In genomic region chr10:80493482-80494021, GRCh38 we compare ENCODE assay signal across 8 cellular contexts. TPM values are rescaled to one million over a fixed set of nuclear protein-coding genes. Genes with fewer than 3 reads are reported as not detected.
A peak's percentile ranks its signal among the peaks of the same experiment; 100 is the strongest.
DNase-seq lines count a peak whose midpoint lies in the region; ATAC-seq and TF ChIP-seq lines count a peak whose summit lies in the region.

No MANE protein-coding gene starts in this region.

- CTCF ChIA-PET in PC-9 (lab: Charles Lee), result no interaction called here

- peak; percentile 55 for ATAC-seq in GM18505 (IDR thresholded peaks at IDR 0.05; ENCODE audit: unreplicated experiment)
- peak; percentile 56 for ATAC-seq in GM21786 (IDR thresholded peaks at IDR 0.05; ENCODE audit: unreplicated experiment)
- ATAC-seq in stimulated activated naive CD8-positive, alpha-beta T cell treated with anti-CD3 and anti-CD28 coated beads, Interleukin-15, Interleukin-2, amounts not matched to agents 100 U/mL and 50 U/mL, for 24 hours, result peak; percentile 64

- no peak overlapping the region for H2AFZ ChIP-seq in PC-9

- POLR2A ChIA-PET in PC-9 (lab: Charles Lee; ENCODE audit: unreplicated experiment), result no interaction called here

- H3K4me3 ChIP-seq in PC-9 (no peak overlapping the region), uterus (no peak overlapping the region)

- no peak overlapping the region for H3K4me2 ChIP-seq in PC-9

- no TSS peak for BruUV-seq in PC-9 (replicated peaks; lab: Mats Ljungman, UMichigan)

- no peaks in the 10 kb centered on the region for H3K9me2 ChIP-seq in PC-9 (ENCODE audit: insufficient read depth)

- peaks cover 2% of the 10 kb centered on the region; the same call in 1 of the 2 replicates for H4K20me1 ChIP-seq in PC-9 (ENCODE audit: insufficient read depth)

- H3K36me3 ChIP-seq in PC-9 (ENCODE audit: low read depth) (peaks cover 71% of the 10 kb centered on the region), uterus (no peaks in the 10 kb centered on the region)

- TF ChIP-seq POLR2A in GM18505 (IDR thresholded peaks at IDR 0.05; ENCODE audit: borderline replicate concordance, extremely low read depth, insufficient read depth, insufficient read length) (no peak), uterus (IDR thresholded peaks at IDR 0.05) (no peak)

- TF ChIP-seq CTCF in PC-9 (conservative IDR thresholded peaks at IDR 0.05) (no peak), uterus (IDR thresholded peaks at IDR 0.05) (no peak)

- DNase-seq in PC-9 (no peak), fibroblast of gingiva (ENCODE audit: low read depth) (peak; percentile 89), GM19238 (ENCODE audit: insufficient read length, low spot score) (no peak), uterus (no peak)
- no peak for DNase-seq in stimulated activated naive CD8-positive, alpha-beta T cell treated with anti-CD3 and anti-CD28 coated beads, Interleukin-15, Interleukin-2, amounts not matched to agents 100 U/mL and 50 U/mL, for 24 hours
- DNase-seq in activated CD4-positive, alpha-beta T cell treated with anti-CD3 and anti-CD28 coated beads, Interleukin-2, amount 50 U/mL, for 1 hour, result no peak

- H3K9me3 ChIP-seq in PC-9 (ENCODE audit: insufficient read depth, low read depth) (no peaks in the 10 kb centered on the region), uterus (no peaks in the 10 kb centered on the region)

- H3F3A ChIP-seq in PC-9 (ENCODE audit: insufficient read depth, low read depth), result peaks cover 91% of the 10 kb centered on the region

- intact Hi-C loops in PC-9 (cut with micrococcal nuclease; ENCODE audit: unreplicated experiment) (no loop called here), uterus (cut with DNase I; ENCODE audit: low total_unique reads) (no loop called here)

- H3K27ac ChIP-seq in PC-9, result peak overlapping the region; percentile 99
- peak overlapping the region in 1 of 2 donors; percentile 9 for H3K27ac ChIP-seq in uterus

- peaks cover 100% of the 10 kb centered on the region for H3K79me2 ChIP-seq in PC-9 (ENCODE audit: low read depth)

- H3K27me3 ChIP-seq in PC-9 (ENCODE audit: insufficient read depth, low read depth) (no peaks in the 10 kb centered on the region), uterus (no peaks in the 10 kb centered on the region)

- H3K4me1 ChIP-seq in PC-9 (replicated peaks; ENCODE audit: insufficient read depth) (peaks cover 68% of the 10 kb centered on the region), uterus (peaks cover 3 to 6% of the 10 kb centered on the region in 2 donors)

RNA-seq across cellular contexts. Expression of gene TSPAN14, which starts 39.4 kb away (rescaled TPM):
- 114 and 135 TPM in 2 replicates for total RNA-seq in PC-9 (2021)
- total RNA-seq in uterus, result 100 to 1,000 TPM in 1 of 4 donors, 10 to 100 TPM in 3; 37.1 to 110 (median 66.1) TPM

RNA-seq across cellular contexts. Expression of gene SH2D4B, which starts 44.1 kb away (rescaled TPM):
- total RNA-seq in PC-9 (2021) (0.24 TPM in 1 of 2 replicates, not detected in the other), uterus (1 to 10 TPM in 1 of 4 donors, under 1 TPM in 1, not detected in 2; 0.40 to 1.4 TPM)
